In the genomic region with DNA sequence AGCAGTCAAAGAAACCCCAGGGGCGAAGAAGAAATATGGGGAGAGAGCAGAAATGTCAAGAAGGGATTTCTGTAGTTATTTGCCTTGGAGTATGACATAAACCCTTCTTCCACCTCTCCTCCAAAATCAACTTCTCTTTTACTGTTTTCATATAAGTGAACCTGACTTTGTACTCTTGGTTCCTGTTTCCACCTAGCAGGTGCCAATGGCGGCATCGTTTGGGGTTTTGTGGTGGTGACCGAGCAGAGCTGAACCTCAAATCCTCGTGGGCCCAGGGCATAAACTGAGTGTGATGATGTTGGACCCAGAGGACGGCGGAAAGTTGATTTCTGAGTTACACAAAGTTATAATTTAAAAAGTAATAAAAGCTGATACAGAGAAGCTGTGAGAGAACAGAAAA, we compare ENCODE assay signal across 18 cellular contexts. TPM values are rescaled to one million over a fixed set of nuclear protein-coding genes. Genes with fewer than 3 reads are reported as not detected.
DNase-seq lines count a peak whose midpoint lies in the region; ATAC-seq lines count a peak whose summit lies in the region.
"Had no signal": no experiment of that assay in that cellular context is flagged by ENCODE, and none has a peak within 500 bp of the region (broad histone marks: within the 10 kb centered on the region; RNA-seq: fewer than 3 reads in every experiment).

No MANE protein-coding gene starts in this region.

- H3K36me3 Mint-ChIP-seq in memory B cell = no peaks in the 10 kb centered on the region

- intact Hi-C loops in posterior vena cava (cut with DNase I) = no loop called here

- H3K9me3 Mint-ChIP-seq in memory B cell = no peaks in the 10 kb centered on the region
- H3K9me3 Mint-ChIP-seq: activated naive CD4-positive, alpha-beta T cell treated with anti-CD3 and anti-CD28 coated beads for 36 hours; activated T-cell treated with anti-CD3 and anti-CD28 coated beads, Interleukin-2, amount 50 U/mL, for 72 hours; CD4-positive, alpha-beta T cell had no signal

- H3K4me3 Mint-ChIP-seq in memory B cell = no peak overlapping the region
- H3K4me3 Mint-ChIP-seq: activated naive CD4-positive, alpha-beta T cell treated with anti-CD3 and anti-CD28 coated beads for 36 hours; activated T-cell treated with anti-CD3 and anti-CD28 coated beads, Interleukin-2, amount 50 U/mL, for 72 hours; CD4-positive, alpha-beta T cell had no signal

- ATAC-seq in GM18511 (IDR thresholded peaks at IDR 0.05; ENCODE audit: unreplicated experiment) (peak; percentile 67), GM19463 (IDR thresholded peaks at IDR 0.05; ENCODE audit: unreplicated experiment) (peak; percentile 62), memory B cell (ENCODE audit: low read depth) (peak; percentile 88), GM21528 (IDR thresholded peaks at IDR 0.05; ENCODE audit: low FRiP score, unreplicated experiment) (no peak)
- ATAC-seq: activated T-cell treated with anti-CD3 and anti-CD28 coated beads, Interleukin-2, amount 50 U/mL, for 72 hours; esophagus mucosa; PC-3 had no signal

- H3K4me1 Mint-ChIP-seq in memory B cell = peaks cover 6% of the 10 kb centered on the region

- DNase-seq in MV-4-11 (lab: John Stamatoyannopoulos, UW) = peak; percentile 50
- peak in 1 of 2 donors; percentile 9 for DNase-seq in memory B cell (ENCODE audit: low spot score in 2 of 2)
- DNase-seq in globus pallidus (ENCODE audit: low spot score) = no peak
- DNase-seq in posterior vena cava (ENCODE audit: low spot score) = no peak
- DNase-seq: activated naive CD4-positive, alpha-beta T cell treated with anti-CD3 and anti-CD28 coated beads for 36 hours; activated T-cell treated with anti-CD3 and anti-CD28 coated beads, Interleukin-2, amount 50 U/mL, for 72 hours; amniotic stem cell; CD4-positive, alpha-beta T cell; effector memory CD4-positive, alpha-beta T cell; foreskin melanocyte; kidney; PC-3; SHP77; uterus had no signal

- H3K27me3 Mint-ChIP-seq in memory B cell = no peaks in the 10 kb centered on the region

- H3K27ac Mint-ChIP-seq in memory B cell = no peak overlapping the region
- H3K27ac Mint-ChIP-seq: activated naive CD4-positive, alpha-beta T cell treated with anti-CD3 and anti-CD28 coated beads for 36 hours; activated T-cell treated with anti-CD3 and anti-CD28 coated beads, Interleukin-2, amount 50 U/mL, for 72 hours; CD4-positive, alpha-beta T cell had no signal

RNA-seq across cellular contexts. Expression of a gene that starts 39.6 kb away (rescaled TPM):
- 10 to 100 TPM; 68.4 to 83.4 TPM for total RNA-seq in posterior vena cava
